Comparison of ENCODE assay signal across 24 cellular contexts in the genomic region with DNA sequence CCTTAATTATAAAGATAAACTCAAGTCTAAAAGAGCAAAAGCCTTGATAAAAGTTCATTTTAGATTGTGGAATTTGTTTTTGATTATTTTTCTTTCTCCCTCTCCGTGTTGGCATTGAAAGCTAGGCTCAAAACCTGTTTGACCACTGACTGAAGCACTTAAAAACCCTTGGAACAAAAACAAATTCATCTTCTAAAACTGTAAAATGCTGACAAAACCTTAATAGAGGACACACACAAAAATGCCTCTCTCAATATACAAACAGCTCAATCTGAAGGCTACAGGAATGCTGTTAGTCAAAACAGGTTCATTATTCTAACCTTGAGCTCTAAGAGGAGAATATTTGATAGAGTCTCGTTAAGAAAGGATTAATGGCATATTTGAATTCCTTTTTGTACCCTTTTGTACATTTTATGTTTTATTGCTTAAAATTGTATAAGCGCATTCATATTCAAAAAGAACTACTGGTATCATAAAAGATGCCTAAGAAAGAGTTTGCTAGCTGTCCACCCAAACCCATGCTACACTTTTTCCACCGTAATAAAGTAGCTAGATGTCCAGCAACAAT.
"Had no signal": no experiment of that assay in that cellular context is flagged by ENCODE, and none has a peak within 500 bp of the region (broad histone marks: within the 10 kb centered on the region; RNA-seq: fewer than 3 reads in every experiment).

No MANE protein-coding gene starts in this region.

- DNase-seq: activated CD4-positive, alpha-beta T cell treated with anti-CD3 and anti-CD28 coated beads for 4 hours; activated CD4-positive, alpha-beta T cell treated with anti-CD3 and anti-CD28 coated beads, Interleukin-2, amount 50 U/mL, for 4 hours; activated naive CD4-positive, alpha-beta T cell; activated T-cell treated with anti-CD3 and anti-CD28 coated beads for 4 hours; activated T-cell treated with anti-CD3 and anti-CD28 coated beads, Interleukin-2, amount 50 U/mL, for 72 hours; effector memory CD4-positive, alpha-beta T cell; erythroblast; gastrocnemius medialis; islet precursor cell; left ventricle myocardium superior; mammary epithelial cell; naive B cell; nephron progenitor cell; retina; sigmoid colon; small intestine; stimulated activated CD4-positive, alpha-beta T cell treated with anti-CD3 and anti-CD28 coated beads, Interleukin-4, amount 100 ng/mL, for 24 hours had no signal

- H3K4me3 Mint-ChIP-seq: activated T-cell treated with anti-CD3 and anti-CD28 coated beads, Interleukin-2, amount 50 U/mL, for 72 hours; naive B cell; nephron progenitor cell; stimulated activated effector memory CD8-positive, alpha-beta T cell treated with anti-CD3 and anti-CD28 coated beads, Interleukin-12 subunit alpha, Interleukin-12 subunit beta, amount 100 ng/mL, for 72 hours had no signal

- H3K4me3 ChIP-seq: gastrocnemius medialis, hepatocyte, prostate gland, sigmoid colon, suprapubic skin, tibial nerve had no signal

- H3K4me1 Mint-ChIP-seq: naive B cell; nephron progenitor cell; stimulated activated effector memory CD8-positive, alpha-beta T cell treated with anti-CD3 and anti-CD28 coated beads, Interleukin-12 subunit alpha, Interleukin-12 subunit beta, amount 100 ng/mL, for 72 hours had no signal

- H3K27ac ChIP-seq: gastrocnemius medialis, hepatocyte, neutrophil, prostate gland, sigmoid colon, suprapubic skin, tibial nerve had no signal

- ATAC-seq: activated naive CD4-positive, alpha-beta T cell treated with anti-CD3 and anti-CD28 coated beads, Interleukin-2, amount 50 U/mL, for 72 hours; activated T-cell treated with anti-CD3 and anti-CD28 coated beads, Interleukin-2, amount 50 U/mL, for 72 hours; gastrocnemius medialis; left ventricle myocardium superior; stimulated activated effector memory CD8-positive, alpha-beta T cell treated with anti-CD3 and anti-CD28 coated beads, Interleukin-12 subunit alpha, Interleukin-12 subunit beta, amount 100 ng/mL, for 72 hours had no signal

- H3K27ac Mint-ChIP-seq: activated naive CD4-positive, alpha-beta T cell treated with anti-CD3 and anti-CD28 coated beads, Interleukin-2, amount 50 U/mL, for 72 hours; activated T-cell treated with anti-CD3 and anti-CD28 coated beads, Interleukin-2, amount 50 U/mL, for 72 hours; naive B cell; nephron progenitor cell; stimulated activated effector memory CD8-positive, alpha-beta T cell treated with anti-CD3 and anti-CD28 coated beads, Interleukin-12 subunit alpha, Interleukin-12 subunit beta, amount 100 ng/mL, for 72 hours had no signal

- H3K9me3 ChIP-seq: gastrocnemius medialis, neutrophil, prostate gland, sigmoid colon, suprapubic skin, tibial nerve had no signal

- H3K36me3 ChIP-seq: gastrocnemius medialis, neutrophil, prostate gland had no signal

- H3K36me3 Mint-ChIP-seq: naive B cell had no signal

- H3K27me3 ChIP-seq: gastrocnemius medialis, hepatocyte, neutrophil, sigmoid colon, suprapubic skin, tibial nerve had no signal

- H3K9me3 Mint-ChIP-seq: activated naive CD4-positive, alpha-beta T cell treated with anti-CD3 and anti-CD28 coated beads, Interleukin-2, amount 50 U/mL, for 72 hours; nephron progenitor cell; stimulated activated effector memory CD8-positive, alpha-beta T cell treated with anti-CD3 and anti-CD28 coated beads, Interleukin-12 subunit alpha, Interleukin-12 subunit beta, amount 100 ng/mL, for 72 hours had no signal

- H3K4me1 ChIP-seq: gastrocnemius medialis, prostate gland, sigmoid colon, suprapubic skin, tibial nerve had no signal
